Comparison of ENCODE assay signal across 8 cellular contexts in the genomic region with DNA sequence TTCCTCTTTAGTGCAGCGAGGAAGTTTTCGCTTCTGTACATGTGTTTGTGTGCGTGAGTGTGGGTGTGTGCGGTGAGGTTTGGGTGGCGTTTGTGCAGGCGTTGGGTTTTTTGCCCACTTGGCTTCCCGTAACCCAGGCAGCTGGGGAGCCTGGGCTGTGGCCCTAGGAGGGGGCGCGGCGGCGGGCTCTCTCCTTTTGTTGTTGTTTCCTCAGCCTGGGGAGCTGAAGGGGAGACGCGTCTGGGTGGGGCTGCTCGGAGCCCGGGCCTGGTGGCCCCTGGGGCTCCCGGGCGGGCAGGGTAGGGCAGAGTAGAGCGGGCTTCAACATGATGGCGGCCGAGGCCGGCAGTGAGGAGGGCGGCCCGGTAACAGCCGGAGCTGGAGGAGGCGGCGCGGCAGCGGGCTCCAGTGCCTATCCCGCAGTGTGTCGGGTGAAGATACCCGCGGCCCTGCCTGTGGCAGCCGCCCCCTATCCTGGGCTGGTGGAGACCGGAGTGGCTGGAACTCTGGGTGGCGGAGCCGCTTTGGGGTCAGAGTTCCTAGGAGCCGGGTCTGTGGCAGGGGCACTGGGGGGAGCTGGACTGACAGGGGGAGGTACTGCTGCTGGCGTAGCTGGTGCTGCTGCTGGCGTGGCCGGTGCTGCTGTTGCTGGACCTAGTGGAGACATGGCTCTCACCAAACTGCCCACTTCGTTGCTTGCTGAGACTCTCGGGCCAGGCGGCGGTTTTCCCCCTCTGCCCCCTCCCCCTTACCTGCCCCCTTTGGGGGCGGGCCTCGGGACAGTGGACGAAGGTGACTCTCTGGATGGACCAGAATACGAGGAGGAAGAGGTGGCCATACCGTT. TPM values are rescaled to one million over a fixed set of nuclear protein-coding genes. Genes with fewer than 3 reads are reported as not detected.
DNase-seq lines count a peak whose midpoint lies in the region; ATAC-seq and TF ChIP-seq lines count a peak whose summit lies in the region.

No MANE protein-coding gene starts in this region.

- peaks cover 20% of the 10 kb centered on the region for H3K4me1 Mint-ChIP-seq in nephron
- H3K4me1 Mint-ChIP-seq in stimulated activated naive CD8-positive, alpha-beta T cell treated with anti-CD3 and anti-CD28 coated beads, Interleukin-15, amount 100 ng/mL, for 72 hours, result peaks cover 34% of the 10 kb centered on the region

- H3K9me3 Mint-ChIP-seq in nephron, result no peaks in the 10 kb centered on the region
- no peaks in the 10 kb centered on the region for H3K9me3 Mint-ChIP-seq in stimulated activated naive CD8-positive, alpha-beta T cell treated with anti-CD3 and anti-CD28 coated beads, Interleukin-15, amount 100 ng/mL, for 72 hours

- no peaks in the 10 kb centered on the region for H3K27me3 Mint-ChIP-seq in nephron (ENCODE audit: low read depth)
- no peaks in the 10 kb centered on the region for H3K27me3 Mint-ChIP-seq in stimulated activated naive CD8-positive, alpha-beta T cell treated with anti-CD3 and anti-CD28 coated beads, Interleukin-15, amount 100 ng/mL, for 72 hours

- TF ChIP-seq POLR2A in GM19099 (IDR thresholded peaks at IDR 0.05; ENCODE audit: extremely low read depth, insufficient read length, low read depth), result peak; percentile 32

- H3K4me3 Mint-ChIP-seq in nephron, result peak overlapping the region; percentile 94 to 99 (median 97)
- peak overlapping the region; percentile 100 for H3K4me3 Mint-ChIP-seq in stimulated activated naive CD8-positive, alpha-beta T cell treated with anti-CD3 and anti-CD28 coated beads, Interleukin-15, amount 100 ng/mL, for 72 hours

- peak; percentile 52 for ATAC-seq in HG03342 (IDR thresholded peaks at IDR 0.05; ENCODE audit: unreplicated experiment)
- ATAC-seq in stimulated activated naive CD8-positive, alpha-beta T cell treated with anti-CD3 and anti-CD28 coated beads, Interleukin-15, amount 100 ng/mL, for 72 hours, result peak; percentile 84

- peaks cover 8% of the 10 kb centered on the region for H3K36me3 Mint-ChIP-seq in nephron (ENCODE audit: low read depth)

- DNase-seq in C1 segment of cervical spinal cord (lab: John Stamatoyannopoulos, UW) (peak; percentile 43 to 92 (median 84)), activated gamma-delta T cell (lab: John Stamatoyannopoulos, UW) (peak; percentile 53), fibroblast of the conjunctiva (ENCODE audit: low read depth) (peak; percentile 38)
- peak in 1 of 2 donors; percentile 80 for DNase-seq in stimulated activated naive CD8-positive, alpha-beta T cell treated with anti-CD3 and anti-CD28 coated beads, Interleukin-15, amount 100 ng/mL, for 72 hours

- TF ChIP-seq CTCF in nephron (IDR thresholded peaks at IDR 0.05; ENCODE audit: unreplicated experiment in 3 of 3), result no peak

- peak overlapping the region; percentile 96 to 99 (median 98) for H3K27ac Mint-ChIP-seq in nephron
- peak overlapping the region; percentile 85 to 99 for H3K27ac Mint-ChIP-seq in stimulated activated naive CD8-positive, alpha-beta T cell treated with anti-CD3 and anti-CD28 coated beads, Interleukin-15, amount 100 ng/mL, for 72 hours

TF ChIP-seq in PFSK-1, 5 proteins besides CTCF, POLR2A, EP300 and RAD21:
- peak; percentile 8 for TF ChIP-seq FOXP2 (optimal IDR thresholded peaks at IDR 0.05; ENCODE audit: borderline replicate concordance, extremely low read depth, extremely low read length, insufficient read depth)
- TF ChIP-seq, protein P1, sequence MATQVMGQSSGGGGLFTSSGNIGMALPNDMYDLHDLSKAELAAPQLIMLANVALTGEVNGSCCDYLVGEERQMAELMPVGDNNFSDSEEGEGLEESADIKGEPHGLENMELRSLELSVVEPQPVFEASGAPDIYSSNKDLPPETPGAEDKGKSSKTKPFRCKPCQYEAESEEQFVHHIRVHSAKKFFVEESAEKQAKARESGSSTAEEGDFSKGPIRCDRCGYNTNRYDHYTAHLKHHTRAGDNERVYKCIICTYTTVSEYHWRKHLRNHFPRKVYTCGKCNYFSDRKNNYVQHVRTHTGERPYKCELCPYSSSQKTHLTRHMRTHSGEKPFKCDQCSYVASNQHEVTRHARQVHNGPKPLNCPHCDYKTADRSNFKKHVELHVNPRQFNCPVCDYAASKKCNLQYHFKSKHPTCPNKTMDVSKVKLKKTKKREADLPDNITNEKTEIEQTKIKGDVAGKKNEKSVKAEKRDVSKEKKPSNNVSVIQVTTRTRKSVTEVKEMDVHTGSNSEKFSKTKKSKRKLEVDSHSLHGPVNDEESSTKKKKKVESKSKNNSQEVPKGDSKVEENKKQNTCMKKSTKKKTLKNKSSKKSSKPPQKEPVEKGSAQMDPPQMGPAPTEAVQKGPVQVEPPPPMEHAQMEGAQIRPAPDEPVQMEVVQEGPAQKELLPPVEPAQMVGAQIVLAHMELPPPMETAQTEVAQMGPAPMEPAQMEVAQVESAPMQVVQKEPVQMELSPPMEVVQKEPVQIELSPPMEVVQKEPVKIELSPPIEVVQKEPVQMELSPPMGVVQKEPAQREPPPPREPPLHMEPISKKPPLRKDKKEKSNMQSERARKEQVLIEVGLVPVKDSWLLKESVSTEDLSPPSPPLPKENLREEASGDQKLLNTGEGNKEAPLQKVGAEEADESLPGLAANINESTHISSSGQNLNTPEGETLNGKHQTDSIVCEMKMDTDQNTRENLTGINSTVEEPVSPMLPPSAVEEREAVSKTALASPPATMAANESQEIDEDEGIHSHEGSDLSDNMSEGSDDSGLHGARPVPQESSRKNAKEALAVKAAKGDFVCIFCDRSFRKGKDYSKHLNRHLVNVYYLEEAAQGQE (IDR thresholded peaks at IDR 0.05; ENCODE audit: insufficient read depth in 1 of 2, low read depth in 2 of 2, low read length in 2 of 2), result no peak
TF ChIP-seq in PFSK-1: peak in this region for 1.

RNA-seq across cellular contexts. Expression of a gene that starts 0.7 kb away (rescaled TPM):
- polyA plus RNA-seq in PFSK-1 (2012; ENCODE audit: insufficient read length, low read depth), result 7.3 TPM
